ENCODE assay signal across 8 cellular contexts in genomic region chr9:35490910-35491465, GRCh38. TPM values are rescaled to one million over a fixed set of nuclear protein-coding genes. Genes with fewer than 3 reads are reported as not detected.
DNase-seq lines count a peak whose midpoint lies in the region; ATAC-seq and TF ChIP-seq lines count a peak whose summit lies in the region.

No MANE protein-coding gene starts in this region.

- peak overlapping the region; percentile 76 for H3K4me3 Mint-ChIP-seq in activated CD4-positive, alpha-beta T cell treated with anti-CD3 and anti-CD28 coated beads for 36 hours
- peak overlapping the region; percentile 93 for H3K4me3 Mint-ChIP-seq in MCF 10A (ENCODE audit: unreplicated experiment)

- no peak for DNase-seq in activated CD4-positive, alpha-beta T cell treated with anti-CD3 and anti-CD28 coated beads for 36 hours
- DNase-seq in activated CD4-positive, alpha-beta T cell treated with anti-CD3 and anti-CD28 coated beads for 48 hours, result no peak
- DNase-seq in MCF 10A (ENCODE audit: unreplicated experiment), result peak; percentile 46
- no peak for DNase-seq in right lobe of liver
- no peak for DNase-seq in thyroid gland
- DNase-seq in stimulated activated CD4-positive, alpha-beta T cell treated with anti-CD3 and anti-CD28 coated beads, Interleukin-2, amount 100 ng/mL, for 48 hours, result no peak
- no peak for DNase-seq in NCI-H1436 (lab: John Stamatoyannopoulos, UW)
- no peak for DNase-seq in DMS53 (lab: John Stamatoyannopoulos, UW)

- H3K4me3 ChIP-seq in right lobe of liver (peak overlapping the region; percentile 67 to 86 (median 74)), thyroid gland (replicated peaks in 1 of 3) (peak overlapping the region; percentile 41 to 76 (median 64))

- H3K9me3 ChIP-seq in right lobe of liver (no peaks in the 10 kb centered on the region), thyroid gland (no peaks in the 10 kb centered on the region)

- WGBS in right lobe of liver (ENCODE audit: insufficient coverage, low coverage, low lambda C conversion rate, missing lambda C conversion rate), result 24% methylated on average over 12 of the region's 12 CpGs
- 42 to 49% methylated on average over 12 of the region's 12 CpGs for WGBS in thyroid gland, 2 donors

- POLR2A ChIA-PET in activated CD4-positive, alpha-beta T cell treated with anti-CD3 and anti-CD28 coated beads for 36 hours (lab: Charles Lee), result no interaction called here
- POLR2A ChIA-PET in MCF 10A (lab: Yijun Ruan, JAX), result interaction anchor here (0.6 to 1.2 kb wide), 4 partner anchors 17 to 114 kb away, joined by 3 to 5 read pairs (median 4); partner anchors contain the start of gene TESK1

- H3K9me3 Mint-ChIP-seq in activated CD4-positive, alpha-beta T cell treated with anti-CD3 and anti-CD28 coated beads for 36 hours (ENCODE audit: low read depth), result peaks cover 4% of the 10 kb centered on the region
- no peaks in the 10 kb centered on the region for H3K9me3 Mint-ChIP-seq in MCF 10A (ENCODE audit: unreplicated experiment)

- BruUV-seq in MCF 10A (replicated peaks; lab: Mats Ljungman, UMichigan), result TSS peak; percentile 29

- intact Hi-C loops in activated CD4-positive, alpha-beta T cell treated with anti-CD3 and anti-CD28 coated beads for 36 hours (cut with DNase I, micrococcal nuclease), result loop anchor here (5.0 to 10.0 kb wide), 2 partner anchors 56 to 81 kb away; no protein-coding TSS in a partner anchor
- intact Hi-C loops in MCF 10A (cut with micrococcal nuclease) (loop anchor here (1.0 to 2.0 kb wide), 2 partner anchors 20 to 25 kb away; no protein-coding TSS in a partner anchor), right lobe of liver (cut with DNase I) (no loop called here), thyroid gland (cut with DNase I) (no loop called here)

- peak overlapping the region; percentile 48 for H3K27ac Mint-ChIP-seq in activated CD4-positive, alpha-beta T cell treated with anti-CD3 and anti-CD28 coated beads for 36 hours
- H3K27ac Mint-ChIP-seq in MCF 10A (ENCODE audit: low read depth, unreplicated experiment), result peak overlapping the region; percentile 97

- peaks cover 9% of the 10 kb centered on the region for H3K27me3 Mint-ChIP-seq in activated CD4-positive, alpha-beta T cell treated with anti-CD3 and anti-CD28 coated beads for 36 hours
- no peaks in the 10 kb centered on the region for H3K27me3 Mint-ChIP-seq in MCF 10A (ENCODE audit: insufficient read depth, unreplicated experiment)

- H3K27me3 ChIP-seq in right lobe of liver, result no peaks in the 10 kb centered on the region
- no peaks in the 10 kb centered on the region for H3K27me3 ChIP-seq in thyroid gland

- no peaks in the 10 kb centered on the region for H3K36me3 Mint-ChIP-seq in activated CD4-positive, alpha-beta T cell treated with anti-CD3 and anti-CD28 coated beads for 36 hours (ENCODE audit: low read depth)
- H3K36me3 Mint-ChIP-seq in MCF 10A (ENCODE audit: insufficient read depth, unreplicated experiment), result peaks cover 5% of the 10 kb centered on the region

- peak overlapping the region; percentile 73 to 93 (median 90) for H3K27ac ChIP-seq in right lobe of liver
- peak overlapping the region; percentile 76 to 97 (median 97) for H3K27ac ChIP-seq in thyroid gland

- ATAC-seq in activated CD4-positive, alpha-beta T cell treated with anti-CD3 and anti-CD28 coated beads for 36 hours, result no peak
- peak in 2 of 4 donors; percentile 1 to 2 for ATAC-seq in right lobe of liver

- CTCF ChIA-PET in activated CD4-positive, alpha-beta T cell treated with anti-CD3 and anti-CD28 coated beads for 36 hours (lab: Charles Lee), result interaction anchor here (0.6 kb wide), 2 partner anchors 282 to 1382 kb away, joined by 3 read pairs; no protein-coding TSS in a partner anchor
- CTCF ChIA-PET in MCF 10A (lab: Yijun Ruan, JAX), result interaction anchor here (0.6 kb wide), 1 partner anchor 387 kb away, joined by 3 read pairs; no protein-coding TSS in a partner anchor

- TF ChIP-seq POLR2A in right lobe of liver (IDR thresholded peaks at IDR 0.05) (no peak), thyroid gland (IDR thresholded peaks at IDR 0.05) (no peak)

- no peak for TF ChIP-seq CTCF in MCF 10A (IDR thresholded peaks at IDR 0.05; ENCODE audit: unreplicated experiment)
- no peak for TF ChIP-seq CTCF in right lobe of liver (IDR thresholded peaks at IDR 0.05)
- TF ChIP-seq CTCF in thyroid gland (IDR thresholded peaks at IDR 0.05), result no peak

- H3K4me1 Mint-ChIP-seq in activated CD4-positive, alpha-beta T cell treated with anti-CD3 and anti-CD28 coated beads for 36 hours, result peaks cover 40% of the 10 kb centered on the region
- peaks cover 23% of the 10 kb centered on the region for H3K4me1 Mint-ChIP-seq in MCF 10A (ENCODE audit: insufficient read depth, unreplicated experiment)

- H3K36me3 ChIP-seq in right lobe of liver, result no peaks in the 10 kb centered on the region
- no peaks in the 10 kb centered on the region for H3K36me3 ChIP-seq in thyroid gland

- peaks cover 0 to 18% (median 4%) of the 10 kb centered on the region in 4 donors for H3K4me1 ChIP-seq in right lobe of liver
- H3K4me1 ChIP-seq in thyroid gland, result peaks cover 8% of the 10 kb centered on the region in 2 donors

RNA-seq across cellular contexts. Expression of gene RUSC2, which starts 1.1 kb away (rescaled TPM):
- 1 to 10 TPM; 5.7 to 6.5 TPM for total RNA-seq in activated CD4-positive, alpha-beta T cell treated with anti-CD3 and anti-CD28 coated beads for 36 hours
- 27.8 and 30.5 TPM in 2 replicates for total RNA-seq in MCF 10A (2022)
- 10 to 100 TPM in 2 of 6 experiments, 1 to 10 TPM in 4; 6.0 to 12.9 (median 9.1) TPM for total RNA-seq in right lobe of liver
- 10 to 100 TPM; 15.2 to 28.2 (median 26.4) TPM for total RNA-seq in thyroid gland

Comparison
In these comparisons a context has a peak if more than half of its experiments do, and no peak if none do; other contexts are left out.
1. intact Hi-C loops: an anchor here in activated CD4-positive, alpha-beta T cell treated with anti-CD3 and anti-CD28 coated beads for 36 hours (5.0 to 10.0 kb wide) and MCF 10A (1.0 to 2.0 kb wide); none called in right lobe of liver and thyroid gland.